Comparison of ENCODE assay signal across 8 cellular contexts in genomic region chr9:129460323-129461261, GRCh38.
DNase-seq lines count a peak whose midpoint lies in the region; ATAC-seq, FAIRE-seq and TF ChIP-seq lines count a peak whose summit lies in the region.

No MANE protein-coding gene starts in this region.

- TF ChIP-seq CTCF in GM13976 (IDR thresholded peaks at IDR 0.05; ENCODE audit: borderline replicate concordance, control extremely low read depth, extremely low read depth, insufficient read depth, missing control alignments) (peak; percentile 33), cardiac fibroblast (IDR thresholded peaks at IDR 0.05; ENCODE audit: low read depth, low read length) (peak; percentile 3)

- peak; percentile 49 for ATAC-seq in HG03095 (IDR thresholded peaks at IDR 0.05; ENCODE audit: unreplicated experiment)

- H3K4me3 ChIP-seq in cardiac fibroblast (replicated peaks in 1 of 2; ENCODE audit: low read depth in 2 of 2, low read length in 2 of 2): peak overlapping the region; percentile 27 to 40
- H3K4me3 ChIP-seq in small intestine (ENCODE audit: low read depth in 1 of 2, low read length in 2 of 2): peak overlapping the region; percentile 20 to 24

- WGBS in small intestine, 3 donors: 2 to 5% (median 5%) methylated on average over 37 to 51 of the region's 51 CpGs

- no peaks in the 10 kb centered on the region for H3K27me3 ChIP-seq in small intestine (ENCODE audit: control insufficient read depth in 2 of 2, insufficient read depth in 2 of 2, low read length in 2 of 2)

- peak overlapping the region; percentile 77 to 86 (median 82) for H3K4me3 Mint-ChIP-seq in immature natural killer cell

- peak overlapping the region; percentile 72 to 96 (median 92) for H3K27ac Mint-ChIP-seq in immature natural killer cell

- H3K27ac ChIP-seq in small intestine (ENCODE audit: low read depth in 1 of 2, low read length in 1 of 2): peak overlapping the region; percentile 79 to 99

- FAIRE-seq in small intestine (lab: Jason Lieb, UNC): no peak

- H3K36me3 Mint-ChIP-seq in immature natural killer cell: no peaks in the 10 kb centered on the region

- no peaks in the 10 kb centered on the region for H3K9me3 ChIP-seq in small intestine (ENCODE audit: control insufficient read depth, low read depth)

- H3K4me1 ChIP-seq in small intestine (ENCODE audit: control insufficient read depth in 2 of 2, insufficient read depth in 1 of 2, low read depth in 1 of 2, low read length in 1 of 2): peaks cover 12 to 15% of the 10 kb centered on the region in 2 donors

- H3K4me1 Mint-ChIP-seq in immature natural killer cell: peaks cover 46 to 49% of the 10 kb centered on the region in 2 donors

- DNase-seq in GM13976 (ENCODE audit: low spot score): peak; percentile 98
- DNase-seq in NCI-H2196 treated with DMSO at 0.1 percent for 48 hours (lab: John Stamatoyannopoulos, UW; ENCODE audit: unreplicated experiment): peak; percentile 95
- peak; percentile 66 to 73 (median 68) for DNase-seq in activated CD4-positive, CD25-positive, alpha-beta regulatory T cell (lab: John Stamatoyannopoulos, UW)
- peak; percentile 98 to 99 for DNase-seq in cardiac fibroblast (ENCODE audit: low read depth in 2 of 2)
- peak; percentile 88 to 89 (median 89) for DNase-seq in immature natural killer cell
- peak; percentile 98 for DNase-seq in small intestine
- no peak for DNase-seq in cortex of kidney (lab: John Stamatoyannopoulos, UW)

- no peaks in the 10 kb centered on the region for H3K36me3 ChIP-seq in small intestine (ENCODE audit: control insufficient read depth in 2 of 2, insufficient read depth in 2 of 2, low read length in 2 of 2)

- in situ Hi-C loops in GM13976 (cut with MboI; ENCODE audit: low sequenced_read_pairs, unreplicated experiment): no loop called here

- H3K27me3 Mint-ChIP-seq in immature natural killer cell (ENCODE audit: low read depth in 3 of 3): peaks cover 12 to 24% (median 18%) of the 10 kb centered on the region in 3 donors

- no peaks in the 10 kb centered on the region for H3K9me3 Mint-ChIP-seq in immature natural killer cell
